Comparison of ENCODE assay signal across 10 cellular contexts in the genomic region with DNA sequence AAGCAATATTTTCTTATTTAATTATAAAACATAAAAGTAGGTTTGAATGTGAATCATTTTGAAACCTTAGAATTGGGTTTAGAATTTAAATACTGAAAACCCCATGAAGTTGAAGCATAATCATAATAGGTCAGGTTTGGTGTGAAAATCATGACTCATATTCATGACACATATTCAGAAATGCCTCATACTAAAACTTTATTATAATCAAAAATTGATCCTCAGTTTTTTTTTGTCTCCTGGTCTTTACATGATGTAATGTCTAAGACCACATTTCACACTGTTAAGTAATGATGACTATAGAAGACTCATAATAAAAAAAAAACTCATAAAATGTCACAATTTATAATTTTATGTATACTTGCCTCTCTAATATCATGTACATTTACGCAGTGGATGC.
A peak's percentile ranks its signal among the peaks of the same experiment; 100 is the strongest.
DNase-seq lines count a peak whose midpoint lies in the region; ATAC-seq, FAIRE-seq and TF ChIP-seq lines count a peak whose summit lies in the region.
"Had no signal": no experiment of that assay in that cellular context is flagged by ENCODE, and none has a peak within 500 bp of the region (broad histone marks: within the 10 kb centered on the region; RNA-seq: fewer than 3 reads in every experiment).

No MANE protein-coding gene starts in this region.

- DNase-seq in HCEC 1CT = peak; percentile 9
- no peak for DNase-seq in kidney
- DNase-seq in NCI-H446 treated with DMSO at 0.1 percent for 48 hours (lab: John Stamatoyannopoulos, UW) = no peak
- no peak for DNase-seq in type B pancreatic cell (ENCODE audit: extremely low spot score, unreplicated experiment)
- no peak for DNase-seq in H54 (ENCODE audit: insufficient read length, low spot score)
- DNase-seq in central memory CD4-positive, alpha-beta T cell = no peak
- DNase-seq: activated CD4-positive, alpha-beta T cell treated with anti-CD3 and anti-CD28 coated beads for 4 hours; NCI-H69 had no signal

- peaks cover 10 to 23% of the 10 kb centered on the region in 2 donors for H3K4me1 ChIP-seq in kidney (ENCODE audit: control insufficient read depth in 1 of 2, insufficient read depth in 1 of 2, low read depth in 1 of 2, low read length in 2 of 2)

- H3K27ac Mint-ChIP-seq in IgD-negative memory B cell = peak overlapping the region in 2 of 3 donors; percentile 23 to 97
- no peak overlapping the region for H3K27ac Mint-ChIP-seq in type B pancreatic cell

- no peak overlapping the region for H3K4me3 ChIP-seq in kidney (ENCODE audit: low read length in 2 of 2)

- FAIRE-seq in kidney (lab: Jason Lieb, UNC) (peak; percentile 32), H54 (lab: Jason Lieb, UNC) (no peak)

- no peak overlapping the region for H3K9ac ChIP-seq in kidney (ENCODE audit: low read length in 2 of 2)

- H3K4me1 Mint-ChIP-seq in IgD-negative memory B cell (peaks cover 31 to 58% (median 56%) of the 10 kb centered on the region in 3 donors), type B pancreatic cell (ENCODE audit: unreplicated experiment) (peaks cover 46% of the 10 kb centered on the region)

- H3K36me3 ChIP-seq in kidney (ENCODE audit: control insufficient read depth in 1 of 2, insufficient read depth in 2 of 2, low read length in 2 of 2) = no peaks in the 10 kb centered on the region

- no peak overlapping the region for H3K4me3 Mint-ChIP-seq in IgD-negative memory B cell
- H3K4me3 Mint-ChIP-seq in type B pancreatic cell = no peak overlapping the region

- no peaks in the 10 kb centered on the region for H3K9me3 Mint-ChIP-seq in IgD-negative memory B cell
- peaks cover 5% of the 10 kb centered on the region for H3K9me3 Mint-ChIP-seq in type B pancreatic cell

- no peak for TF ChIP-seq POLR2A in H54 (IDR thresholded peaks at IDR 0.05; ENCODE audit: low read depth, low read length)

- H3K9me3 ChIP-seq in kidney (ENCODE audit: control insufficient read depth in 1 of 2, low read length in 2 of 2) = no peaks in the 10 kb centered on the region

- TF ChIP-seq CTCF in kidney (IDR thresholded peaks at IDR 0.05; ENCODE audit: borderline replicate concordance, extremely low read depth, insufficient read depth) (no peak), type B pancreatic cell (conservative IDR thresholded peaks at IDR 0.05) (no peak)

- H3K27me3 Mint-ChIP-seq in IgD-negative memory B cell = peaks cover 27% of the 10 kb centered on the region
- no peaks in the 10 kb centered on the region for H3K27me3 Mint-ChIP-seq in type B pancreatic cell

- H3K36me3 Mint-ChIP-seq in IgD-negative memory B cell (peaks cover 4% of the 10 kb centered on the region), type B pancreatic cell (peaks cover 6% of the 10 kb centered on the region)

- no peak overlapping the region for H3K27ac ChIP-seq in kidney (ENCODE audit: low read depth in 2 of 2, low read length in 2 of 2)

- peak; percentile 46 for ATAC-seq in GM18520 (IDR thresholded peaks at IDR 0.05; ENCODE audit: unreplicated experiment)

- intact Hi-C loops in kidney (cut with DNase I) = no loop called here
